ENCODE assay signal across 21 cellular contexts in the genomic region with DNA sequence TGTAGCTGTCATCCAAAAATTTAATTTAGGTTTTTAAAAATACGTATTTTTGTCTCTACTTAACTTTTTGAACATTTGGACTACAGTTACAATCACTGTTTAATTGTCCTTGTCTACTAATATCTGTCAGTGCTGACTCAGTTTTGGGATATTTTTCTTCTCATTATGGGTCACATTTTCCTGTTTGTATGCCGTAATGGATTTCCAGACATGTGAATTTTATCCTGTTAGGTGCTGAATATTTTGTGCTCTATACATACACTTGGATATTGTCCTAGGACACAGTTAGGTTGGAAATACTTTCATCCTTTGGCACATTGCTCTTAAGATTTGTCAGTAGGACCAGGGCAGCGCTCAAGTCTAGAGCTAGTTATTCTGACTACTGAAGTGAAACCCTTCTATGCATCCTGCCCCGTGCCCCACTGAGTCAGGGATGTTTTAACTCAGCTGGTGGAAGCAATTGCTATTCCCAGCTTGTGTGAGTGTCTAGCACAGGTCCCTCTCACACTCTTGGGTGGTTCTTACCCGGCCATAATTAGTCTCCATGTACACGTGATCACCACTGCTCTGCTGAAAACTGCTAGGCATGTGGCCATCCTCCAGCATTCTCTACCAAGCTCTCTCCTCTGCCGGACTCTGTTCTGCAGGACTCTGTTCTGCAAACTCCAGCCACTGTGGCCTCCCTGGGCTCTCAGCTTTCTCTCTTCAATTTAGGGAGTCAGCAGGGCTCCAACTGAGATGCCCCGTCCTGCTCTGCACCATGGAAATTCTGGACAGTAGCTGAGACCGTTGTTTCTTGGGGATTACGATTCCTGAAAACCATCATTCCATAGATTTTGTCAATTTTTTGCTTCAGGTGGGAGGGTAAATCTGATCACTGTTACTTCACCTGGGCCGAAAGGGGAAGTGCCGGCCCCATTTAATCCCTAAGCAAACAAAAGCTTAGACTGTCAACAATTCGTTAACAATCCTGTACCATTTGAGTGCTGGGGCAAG. TPM values are rescaled to one million over a fixed set of nuclear protein-coding genes. Genes with fewer than 3 reads are reported as not detected.
DNase-seq lines count a peak whose midpoint lies in the region; ATAC-seq and TF ChIP-seq lines count a peak whose summit lies in the region.
"Had no signal": no experiment of that assay in that cellular context is flagged by ENCODE, and none has a peak within 500 bp of the region (broad histone marks: within the 10 kb centered on the region; RNA-seq: fewer than 3 reads in every experiment).

No MANE protein-coding gene starts in this region.

- H3K27ac ChIP-seq in right cardiac atrium (ENCODE audit: low read length) = peak overlapping the region; percentile 45
- H3K27ac ChIP-seq: uterus had no signal

- intact Hi-C loops in right cardiac atrium (cut with DNase I) = no loop called here

- no peak for DNase-seq in activated T-cell treated with anti-CD3 and anti-CD28 coated beads, Interleukin-2, amount 50 U/mL, for 72 hours
- DNase-seq in activated T-cell treated with anti-CD3 and anti-CD28 coated beads, Interleukin-2, amount 50 U/mL, for 24 hours = no peak
- DNase-seq in SHP77 treated with DMSO at 0.1 percent for 48 hours (lab: John Stamatoyannopoulos, UW) = peak; percentile 80
- no peak for DNase-seq in right cardiac atrium
- no peak for DNase-seq in type B pancreatic cell (ENCODE audit: extremely low spot score, unreplicated experiment)
- no peak for DNase-seq in UCSD-AML1 (lab: John Stamatoyannopoulos, UW; ENCODE audit: unreplicated experiment)
- DNase-seq: activated gamma-delta T cell treated with Interleukin-2 at 50 U/mL for 16 hours; amniotic stem cell; CD8-positive, alpha-beta T cell; central memory CD4-positive, alpha-beta T cell; effector CD4-positive, alpha-beta T cell; EL; HFFc6; NCI-H2081 treated with DMSO at 0.1 percent for 48 hours; occipital lobe; RPMI8226; stimulated activated CD4-positive, alpha-beta T cell treated with anti-CD3 and anti-CD28 coated beads, Interleukin-1b, Interleukin-23, amount 100 ng/mL, for 48 hours; uterus had no signal

- no peak for TF ChIP-seq CTCF in type B pancreatic cell (conservative IDR thresholded peaks at IDR 0.05)

- H3K9me3 ChIP-seq in right cardiac atrium (ENCODE audit: control insufficient read depth, low read length) = no peaks in the 10 kb centered on the region
- H3K9me3 ChIP-seq: uterus had no signal

- H3K4me1 ChIP-seq in right cardiac atrium (ENCODE audit: control insufficient read depth, insufficient read depth, low read length) = no peaks in the 10 kb centered on the region
- H3K4me1 ChIP-seq: uterus had no signal

- H3K27ac Mint-ChIP-seq in activated T-cell treated with anti-CD3 and anti-CD28 coated beads, Interleukin-2, amount 50 U/mL, for 72 hours = peak overlapping the region; percentile 44
- no peak overlapping the region for H3K27ac Mint-ChIP-seq in activated T-cell treated with anti-CD3 and anti-CD28 coated beads, Interleukin-2, amount 50 U/mL, for 24 hours
- no peak overlapping the region for H3K27ac Mint-ChIP-seq in type B pancreatic cell
- H3K27ac Mint-ChIP-seq: HFFc6 had no signal

- H3K4me1 Mint-ChIP-seq in activated T-cell treated with anti-CD3 and anti-CD28 coated beads, Interleukin-2, amount 50 U/mL, for 72 hours (ENCODE audit: low read depth) = peaks cover 8% of the 10 kb centered on the region
- peaks cover 27% of the 10 kb centered on the region for H3K4me1 Mint-ChIP-seq in activated T-cell treated with anti-CD3 and anti-CD28 coated beads, Interleukin-2, amount 50 U/mL, for 24 hours (ENCODE audit: low read depth)
- peaks cover 3% of the 10 kb centered on the region for H3K4me1 Mint-ChIP-seq in type B pancreatic cell (ENCODE audit: unreplicated experiment)

- 83% methylated on average over 13 of the region's 13 CpGs for WGBS in right cardiac atrium

- no peak overlapping the region for H3K4me3 ChIP-seq in right cardiac atrium (ENCODE audit: low read length)
- H3K4me3 ChIP-seq: uterus had no signal

- no peak for ATAC-seq in activated T-cell treated with anti-CD3 and anti-CD28 coated beads, Interleukin-2, amount 50 U/mL, for 72 hours (replicated peaks in 1 of 2)
- peak; percentile 80 to 85 for ATAC-seq in right cardiac atrium
- ATAC-seq in HG03039 (IDR thresholded peaks at IDR 0.05; ENCODE audit: unreplicated experiment) = no peak
- no peak for ATAC-seq in HG03521 (IDR thresholded peaks at IDR 0.05; ENCODE audit: unreplicated experiment)
- ATAC-seq: CD8-positive, alpha-beta T cell had no signal

- no peaks in the 10 kb centered on the region for H3K27me3 Mint-ChIP-seq in activated T-cell treated with anti-CD3 and anti-CD28 coated beads, Interleukin-2, amount 50 U/mL, for 72 hours (ENCODE audit: low read depth)
- no peaks in the 10 kb centered on the region for H3K27me3 Mint-ChIP-seq in activated T-cell treated with anti-CD3 and anti-CD28 coated beads, Interleukin-2, amount 50 U/mL, for 24 hours
- H3K27me3 Mint-ChIP-seq in type B pancreatic cell = peaks cover 2% of the 10 kb centered on the region

- no peak overlapping the region for H3K4me3 Mint-ChIP-seq in activated T-cell treated with anti-CD3 and anti-CD28 coated beads, Interleukin-2, amount 50 U/mL, for 72 hours
- H3K4me3 Mint-ChIP-seq in activated T-cell treated with anti-CD3 and anti-CD28 coated beads, Interleukin-2, amount 50 U/mL, for 24 hours = no peak overlapping the region
- H3K4me3 Mint-ChIP-seq in type B pancreatic cell = peak overlapping the region; percentile 27
- H3K4me3 Mint-ChIP-seq: CD8-positive, alpha-beta T cell; HFFc6 had no signal

- H3K27me3 ChIP-seq in right cardiac atrium (ENCODE audit: control insufficient read depth, insufficient read depth) = no peaks in the 10 kb centered on the region
- H3K27me3 ChIP-seq: uterus had no signal

- H3K36me3 Mint-ChIP-seq in activated T-cell treated with anti-CD3 and anti-CD28 coated beads, Interleukin-2, amount 50 U/mL, for 72 hours (ENCODE audit: insufficient read depth in 2 of 2) = peaks cover 8 to 27% of the 10 kb centered on the region in 2 donors
- peaks cover 71% of the 10 kb centered on the region for H3K36me3 Mint-ChIP-seq in activated T-cell treated with anti-CD3 and anti-CD28 coated beads, Interleukin-2, amount 50 U/mL, for 24 hours (ENCODE audit: low read depth)
- H3K36me3 Mint-ChIP-seq in type B pancreatic cell = peaks cover 20% of the 10 kb centered on the region

- peaks cover 2% of the 10 kb centered on the region in 2 donors for H3K9me3 Mint-ChIP-seq in activated T-cell treated with anti-CD3 and anti-CD28 coated beads, Interleukin-2, amount 50 U/mL, for 72 hours
- H3K9me3 Mint-ChIP-seq in activated T-cell treated with anti-CD3 and anti-CD28 coated beads, Interleukin-2, amount 50 U/mL, for 24 hours = peaks cover 4% of the 10 kb centered on the region
- H3K9me3 Mint-ChIP-seq in type B pancreatic cell = no peaks in the 10 kb centered on the region
- H3K9me3 Mint-ChIP-seq: HFFc6 had no signal

RNA-seq across cellular contexts. Expression of gene PROZ, which starts 11.1 kb away (rescaled TPM):
- not detected for total RNA-seq in activated T-cell treated with anti-CD3 and anti-CD28 coated beads, Interleukin-2, amount 50 U/mL, for 72 hours
- total RNA-seq in right cardiac atrium = under 1 TPM in 1 of 4 donors, not detected in 3; 0.15 TPM
- polyA plus RNA-seq in right cardiac atrium = 0.14 TPM
- not detected in 2 replicates for total RNA-seq in type B pancreatic cell (ENCODE audit: low replicate concordance)
- total RNA-seq: CD8-positive, alpha-beta T cell; HFFc6; occipital lobe; uterus had no signal
- polyA plus RNA-seq: AG04450 had no signal

RNA-seq across cellular contexts. Expression of gene PCID2, which starts 38.9 kb away (rescaled TPM):
- total RNA-seq in activated T-cell treated with anti-CD3 and anti-CD28 coated beads, Interleukin-2, amount 50 U/mL, for 72 hours = 10 to 100 TPM; 76.8 to 83.1 TPM
- total RNA-seq in right cardiac atrium (10 to 100 TPM; 42.0 to 55.1 (median 47.1) TPM), type B pancreatic cell (ENCODE audit: low replicate concordance) (46.3 and 59.7 TPM in 2 replicates)
- 43.1 TPM for polyA plus RNA-seq in right cardiac atrium

RNA-seq across cellular contexts. Expression of gene CUL4A, which starts 39.8 kb away (rescaled TPM):
- 10 to 100 TPM; 71.4 to 82.1 TPM for total RNA-seq in activated T-cell treated with anti-CD3 and anti-CD28 coated beads, Interleukin-2, amount 50 U/mL, for 72 hours
- total RNA-seq in right cardiac atrium (100 to 1,000 TPM in 2 of 4 donors, 10 to 100 TPM in 2; 82.5 to 113 (median 99.9) TPM), type B pancreatic cell (ENCODE audit: low replicate concordance) (64.6 and 69.9 TPM in 2 replicates)
- 53.1 TPM for polyA plus RNA-seq in right cardiac atrium

RNA-seq across cellular contexts. Expression of gene F10, which starts 47.0 kb away (rescaled TPM):
- total RNA-seq in activated T-cell treated with anti-CD3 and anti-CD28 coated beads, Interleukin-2, amount 50 U/mL, for 72 hours = not detected
- 10 to 100 TPM; 29.8 to 40.2 (median 34.4) TPM for total RNA-seq in right cardiac atrium
- polyA plus RNA-seq in right cardiac atrium = 44.9 TPM
- total RNA-seq in type B pancreatic cell (ENCODE audit: low replicate concordance) = 34.4 and 53.6 TPM in 2 replicates
- total RNA-seq: CD8-positive, alpha-beta T cell had no signal

Comparison
In these comparisons a context has a peak if more than half of its experiments do, and no peak if none do; other contexts are left out.
1. ATAC-seq: peak in right cardiac atrium (2 of 2); none in activated T-cell treated with anti-CD3 and anti-CD28 coated beads, Interleukin-2, amount 50 U/mL, for 72 hours (0 of 2), HG03039 (single experiment) and HG03521 (single experiment).